20 cellular contexts compared by ENCODE assay signal in the genomic region with DNA sequence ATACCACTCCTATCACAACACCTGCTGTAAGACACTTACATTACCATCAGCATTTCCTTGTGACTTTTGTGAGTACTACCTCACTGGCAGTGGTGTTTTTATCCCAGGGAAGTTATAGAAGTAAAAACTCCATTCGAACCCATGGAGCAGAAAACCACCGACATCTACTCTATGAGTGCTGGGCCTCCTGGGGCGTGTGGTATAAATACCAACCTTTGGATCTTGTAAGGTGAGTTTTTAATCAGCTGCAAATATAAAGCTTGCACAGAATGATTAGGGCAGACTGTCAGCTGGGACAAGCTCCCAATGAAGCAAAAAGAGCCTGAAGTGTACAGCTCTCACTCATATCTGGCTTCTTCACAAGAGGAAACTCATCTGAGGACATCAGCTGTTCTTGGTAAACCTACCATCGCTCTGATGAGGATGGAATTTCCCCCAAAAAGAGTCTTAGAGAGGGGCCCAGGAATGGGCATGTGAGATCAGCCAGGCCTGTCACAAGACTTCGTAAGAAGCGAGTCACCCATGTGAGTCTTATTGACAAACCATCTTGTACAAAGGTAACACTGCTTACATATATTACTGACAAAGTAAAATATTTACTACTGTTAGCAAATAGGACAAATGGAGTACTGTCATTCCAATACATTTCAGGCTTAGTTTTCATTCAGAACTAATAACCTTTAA.
"Had no signal": no experiment of that assay in that cellular context is flagged by ENCODE, and none has a peak within 500 bp of the region (broad histone marks: within the 10 kb centered on the region; RNA-seq: fewer than 3 reads in every experiment).

No MANE protein-coding gene starts in this region.

- H3K27me3 Mint-ChIP-seq: activated CD4-positive, alpha-beta T cell treated with anti-CD3 and anti-CD28 coated beads, Interleukin-2, amount 10 ng/mL, durations not matched to agents 7 days and 5 days; naive thymus-derived CD4-positive, alpha-beta T cell; stimulated activated memory B cell treated with anti-CD40 and anti-IgM and Interleukin-4, amounts not matched to agents 10 μg/mL and 1 μg/mL and 100 μg/mL, for 72 hours had no signal

- H3K36me3 Mint-ChIP-seq: naive thymus-derived CD4-positive, alpha-beta T cell; neural progenitor cell; stimulated activated memory B cell treated with anti-CD40 and anti-IgM and Interleukin-4, amounts not matched to agents 10 μg/mL and 1 μg/mL and 100 μg/mL, for 72 hours had no signal

- H3K36me3 ChIP-seq: breast epithelium, esophagus squamous epithelium, neural progenitor cell, thoracic aorta, upper lobe of right lung had no signal

- H3K4me1 ChIP-seq: esophagus squamous epithelium, neural progenitor cell, upper lobe of right lung had no signal

- H3K4me3 ChIP-seq: breast epithelium, esophagus squamous epithelium, neural progenitor cell, thoracic aorta, upper lobe of right lung had no signal

- H3K27me3 ChIP-seq: breast epithelium, esophagus squamous epithelium, neural progenitor cell, upper lobe of right lung had no signal

- H3K4me1 Mint-ChIP-seq: activated CD4-positive, alpha-beta T cell treated with anti-CD3 and anti-CD28 coated beads, Interleukin-2, amount 10 ng/mL, durations not matched to agents 7 days and 5 days; naive thymus-derived CD4-positive, alpha-beta T cell; neural progenitor cell; stimulated activated memory B cell treated with anti-CD40 and anti-IgM and Interleukin-4, amounts not matched to agents 10 μg/mL and 1 μg/mL and 100 μg/mL, for 72 hours had no signal

- DNase-seq: activated CD4-positive, alpha-beta T cell treated with anti-CD3 and anti-CD28 coated beads, Interleukin-2, amount 10 ng/mL, durations not matched to agents 7 days and 5 days; activated CD8-positive, alpha-beta memory T cell treated with anti-CD3 and anti-CD28 coated beads, Interleukin-2, amount 50 U/mL, for 4 hours; activated effector memory CD4-positive, alpha-beta T cell treated with anti-CD3 and anti-CD28 coated beads, Interleukin-2, amount 50 U/mL, for 16 hours; activated naive CD4-positive, alpha-beta T cell treated with anti-CD3 and anti-CD28 coated beads, Interleukin-2, amount 50 U/mL, for 16 hours; activated T-cell treated with anti-CD3 and anti-CD28 coated beads, Interleukin-2, amount 50 U/mL, for 4 hours; aorta; cerebellar nuclear complex; cortex of kidney; esophagus squamous epithelium; mesenchymal stem cell; naive thymus-derived CD4-positive, alpha-beta T cell; stimulated activated CD4-positive, alpha-beta T cell treated with anti-CD3 and anti-CD28 coated beads, Interleukin-4, amount 100 ng/mL, for 4 hours; upper lobe of right lung had no signal

- ATAC-seq: activated CD4-positive, CD25-positive, alpha-beta regulatory T cell treated with anti-CD3 and anti-CD28 coated beads, Interleukin-2, amount 50 U/mL, for 24 hours; activated T-cell treated with anti-CD3 and anti-CD28 coated beads, Interleukin-2, amount 50 U/mL, for 4 hours; naive thymus-derived CD4-positive, alpha-beta T cell; sciatic nerve; stimulated activated memory B cell treated with anti-CD40 and anti-IgM and Interleukin-4, amounts not matched to agents 10 μg/mL and 1 μg/mL and 100 μg/mL, for 72 hours; upper lobe of right lung had no signal

- H3K27ac ChIP-seq: breast epithelium, esophagus squamous epithelium, neural progenitor cell, thoracic aorta, upper lobe of right lung had no signal

- H3K9me3 ChIP-seq: breast epithelium, esophagus squamous epithelium, thoracic aorta, upper lobe of right lung had no signal

- H3K9me3 Mint-ChIP-seq: activated CD4-positive, alpha-beta T cell treated with anti-CD3 and anti-CD28 coated beads, Interleukin-2, amount 10 ng/mL, durations not matched to agents 7 days and 5 days; activated T-cell treated with anti-CD3 and anti-CD28 coated beads, Interleukin-2, amount 50 U/mL, for 4 hours; neural progenitor cell; T-helper 1 cell treated with Interleukin-12 subunit alpha and Interleukin-12 subunit beta and Interleukin-4 antibody, amounts not matched to agents 30 μg/mL and 1 μg/mL, for 36 hours had no signal

- H3K4me3 Mint-ChIP-seq: activated CD4-positive, alpha-beta T cell treated with anti-CD3 and anti-CD28 coated beads, Interleukin-2, amount 10 ng/mL, durations not matched to agents 7 days and 5 days; activated T-cell treated with anti-CD3 and anti-CD28 coated beads, Interleukin-2, amount 50 U/mL, for 4 hours; naive thymus-derived CD4-positive, alpha-beta T cell; neural progenitor cell; stimulated activated memory B cell treated with anti-CD40 and anti-IgM and Interleukin-4, amounts not matched to agents 10 μg/mL and 1 μg/mL and 100 μg/mL, for 72 hours; T-helper 1 cell treated with Interleukin-12 subunit alpha and Interleukin-12 subunit beta and Interleukin-4 antibody, amounts not matched to agents 30 μg/mL and 1 μg/mL, for 36 hours had no signal

- H3K27ac Mint-ChIP-seq: activated CD4-positive, alpha-beta T cell treated with anti-CD3 and anti-CD28 coated beads, Interleukin-2, amount 10 ng/mL, durations not matched to agents 7 days and 5 days; naive thymus-derived CD4-positive, alpha-beta T cell; neural progenitor cell; stimulated activated memory B cell treated with anti-CD40 and anti-IgM and Interleukin-4, amounts not matched to agents 10 μg/mL and 1 μg/mL and 100 μg/mL, for 72 hours; T-helper 1 cell treated with Interleukin-12 subunit alpha and Interleukin-12 subunit beta and Interleukin-4 antibody, amounts not matched to agents 30 μg/mL and 1 μg/mL, for 36 hours had no signal
